In genomic region chr20:48615871-48616270, GRCh38 we compare ENCODE assay signal across 30 cellular contexts.
"Had no signal": no experiment of that assay in that cellular context is flagged by ENCODE, and none has a peak within 500 bp of the region (broad histone marks: within the 10 kb centered on the region; RNA-seq: fewer than 3 reads in every experiment).

No MANE protein-coding gene starts in this region.

- H3K9ac ChIP-seq: parathyroid adenoma had no signal

- H3K79me2 ChIP-seq: hepatocyte, parathyroid adenoma had no signal

- H3K4me3 ChIP-seq: body of pancreas, coronary artery, dorsolateral prefrontal cortex, gastroesophageal sphincter, hepatocyte, left ventricle myocardium inferior, lung, right atrium auricular region had no signal

- DNase-seq: activated CD4-positive, alpha-beta memory T cell treated with anti-CD3 and anti-CD28 coated beads for 36 hours; activated CD4-positive, alpha-beta T cell treated with anti-CD3 and anti-CD28 coated beads for 48 hours; activated CD8-positive, alpha-beta memory T cell treated with anti-CD3 and anti-CD28 coated beads, Interleukin-2, amount 50 U/mL, for 4 hours; activated T-cell treated with anti-CD3 and anti-CD28 coated beads, Interleukin-2, amount 50 U/mL, for 1 hour; anterior cingulate cortex; body of pancreas; cerebellar nuclear complex; effector memory CD4-positive, alpha-beta T cell; islet precursor cell; left ventricle myocardium inferior; mesendoderm; nucleus accumbens; stimulated activated CD4-positive, alpha-beta T cell treated with anti-CD3 and anti-CD28 coated beads, Interleukin-12 subunit alpha, Interleukin-12 subunit beta, amount 100 ng/mL, for 4 hours; stimulated activated CD4-positive, alpha-beta T cell treated with anti-CD3 and anti-CD28 coated beads, Interleukin-4, amount 100 ng/mL, for 1 hour; stimulated activated naive CD8-positive, alpha-beta T cell treated with anti-CD3 and anti-CD28 coated beads, Interleukin-15, amount 100 ng/mL, for 72 hours; substantia nigra; T-helper 17 cell; T1000; WERI-Rb-1 had no signal

- H3K9me3 Mint-ChIP-seq: activated CD4-positive, alpha-beta memory T cell treated with anti-CD3 and anti-CD28 coated beads for 36 hours; activated naive CD4-positive, alpha-beta T cell treated with anti-CD3 and anti-CD28 coated beads, Interleukin-2, amount 50 U/mL, for 24 hours; activated T-helper 1 cell treated with anti-CD3 and anti-CD28 coated beads, Interleukin-12 subunit alpha, Interleukin-12 subunit beta, Interleukin-2, Interleukin-4 antibody, amounts not matched to agents 30 ng/mL and 10 ng/mL and 1 ng/mL, durations not matched to agents 14 hours and 24 hours and 36 hours; stimulated activated naive CD8-positive, alpha-beta T cell treated with anti-CD3 and anti-CD28 coated beads, Interleukin-15, amount 100 ng/mL, for 72 hours; type B pancreatic cell had no signal

- H3K9me3 ChIP-seq: body of pancreas, gastroesophageal sphincter, left ventricle myocardium inferior, right atrium auricular region had no signal

- H3K36me3 ChIP-seq: gastroesophageal sphincter, left ventricle myocardium inferior, right atrium auricular region, WERI-Rb-1 had no signal

- H3K4me2 ChIP-seq: hepatocyte had no signal

- H3K27me3 ChIP-seq: body of pancreas, dorsolateral prefrontal cortex, gastroesophageal sphincter, hepatocyte, right atrium auricular region had no signal

- ATAC-seq: activated CD4-positive, CD25-positive, alpha-beta regulatory T cell treated with anti-CD3 and anti-CD28 coated beads, Interleukin-2, amount 50 U/mL, for 24 hours; body of pancreas; gastroesophageal sphincter; stimulated activated naive CD8-positive, alpha-beta T cell treated with anti-CD3 and anti-CD28 coated beads, Interleukin-15, amount 100 ng/mL, for 72 hours; T-helper 17 cell had no signal

- H3K27ac ChIP-seq: body of pancreas, coronary artery, dorsolateral prefrontal cortex, gastroesophageal sphincter, hepatocyte, left ventricle myocardium inferior, parathyroid adenoma, right atrium auricular region, WERI-Rb-1 had no signal

- H3K27me3 Mint-ChIP-seq: activated CD4-positive, alpha-beta memory T cell treated with anti-CD3 and anti-CD28 coated beads for 36 hours; activated naive CD4-positive, alpha-beta T cell treated with anti-CD3 and anti-CD28 coated beads, Interleukin-2, amount 50 U/mL, for 24 hours; stimulated activated naive CD8-positive, alpha-beta T cell treated with anti-CD3 and anti-CD28 coated beads, Interleukin-15, amount 100 ng/mL, for 72 hours; T-helper 17 cell had no signal

- H3K27ac Mint-ChIP-seq: activated CD4-positive, alpha-beta memory T cell treated with anti-CD3 and anti-CD28 coated beads for 36 hours; activated naive CD4-positive, alpha-beta T cell treated with anti-CD3 and anti-CD28 coated beads, Interleukin-2, amount 50 U/mL, for 24 hours; activated T-helper 1 cell treated with anti-CD3 and anti-CD28 coated beads, Interleukin-12 subunit alpha, Interleukin-12 subunit beta, Interleukin-2, Interleukin-4 antibody, amounts not matched to agents 30 ng/mL and 10 ng/mL and 1 ng/mL, durations not matched to agents 14 hours and 24 hours and 36 hours; T-helper 17 cell; type B pancreatic cell had no signal

- H2AFZ ChIP-seq: hepatocyte, parathyroid adenoma had no signal

- H3K36me3 Mint-ChIP-seq: activated CD4-positive, alpha-beta memory T cell treated with anti-CD3 and anti-CD28 coated beads for 36 hours; activated naive CD4-positive, alpha-beta T cell treated with anti-CD3 and anti-CD28 coated beads, Interleukin-2, amount 50 U/mL, for 24 hours; type B pancreatic cell had no signal

- H3K4me3 Mint-ChIP-seq: activated CD4-positive, alpha-beta memory T cell treated with anti-CD3 and anti-CD28 coated beads for 36 hours; activated naive CD4-positive, alpha-beta T cell treated with anti-CD3 and anti-CD28 coated beads, Interleukin-2, amount 50 U/mL, for 24 hours; activated T-helper 1 cell treated with anti-CD3 and anti-CD28 coated beads, Interleukin-12 subunit alpha, Interleukin-12 subunit beta, Interleukin-2, Interleukin-4 antibody, amounts not matched to agents 30 ng/mL and 10 ng/mL and 1 ng/mL, durations not matched to agents 14 hours and 24 hours and 36 hours; stimulated activated naive CD8-positive, alpha-beta T cell treated with anti-CD3 and anti-CD28 coated beads, Interleukin-15, amount 100 ng/mL, for 72 hours; T-helper 17 cell; type B pancreatic cell had no signal
